ENCODE assay signal across 18 cellular contexts in genomic region chr15:93042211-93042610, GRCh38. TPM values are rescaled to one million over a fixed set of nuclear protein-coding genes. Genes with fewer than 3 reads are reported as not detected.
DNase-seq lines count a peak whose midpoint lies in the region; ATAC-seq and TF ChIP-seq lines count a peak whose summit lies in the region.
"Had no signal": no experiment of that assay in that cellular context is flagged by ENCODE, and none has a peak within 500 bp of the region (broad histone marks: within the 10 kb centered on the region; RNA-seq: fewer than 3 reads in every experiment).

No MANE protein-coding gene starts in this region.

- no peak for TF ChIP-seq EP300 in sigmoid colon (IDR thresholded peaks at IDR 0.05)

- ATAC-seq in Right ventricle myocardium superior (ENCODE audit: poor library complexity) = no peak
- no peak for ATAC-seq in heart right ventricle
- ATAC-seq in RWPE2 (ENCODE audit: low read depth) = no peak
- ATAC-seq in GM21390 (IDR thresholded peaks at IDR 0.05; ENCODE audit: unreplicated experiment) = no peak
- no peak for ATAC-seq in GM19467 (IDR thresholded peaks at IDR 0.05; ENCODE audit: unreplicated experiment)

- TF ChIP-seq CTCF in heart right ventricle (IDR thresholded peaks at IDR 0.05) (no peak), RWPE2 (IDR thresholded peaks at IDR 0.05; ENCODE audit: poor library complexity, severe bottlenecking) (no peak), sigmoid colon (IDR thresholded peaks at IDR 0.05) (no peak)

- H3K4me3 ChIP-seq in heart right ventricle (no peak overlapping the region), RWPE2 (ENCODE audit: severe bottlenecking) (no peak overlapping the region), sigmoid colon (no peak overlapping the region)
- H3K4me3 ChIP-seq: GM12878, GM23338 had no signal

- H3K36me3 ChIP-seq in heart right ventricle (peaks cover 0 to 40% (median 13%) of the 10 kb centered on the region in 9 donors), RWPE2 (ENCODE audit: low read depth) (no peaks in the 10 kb centered on the region), sigmoid colon (peaks cover 14 to 45% (median 22%) of the 10 kb centered on the region in 4 donors)

- no peak overlapping the region for H3K27ac ChIP-seq in heart right ventricle
- no peak overlapping the region for H3K27ac ChIP-seq in RWPE2 (ENCODE audit: poor library complexity, severe bottlenecking)
- H3K27ac ChIP-seq in sigmoid colon = peak overlapping the region in 1 of 4 donors; percentile 18
- H3K27ac ChIP-seq: 22Rv1 had no signal

- H3K9me3 ChIP-seq in heart right ventricle = peaks cover 0 to 17% (median 8%) of the 10 kb centered on the region in 11 donors
- peaks cover 3% of the 10 kb centered on the region for H3K9me3 ChIP-seq in RWPE2 (ENCODE audit: severe bottlenecking)
- peaks cover 0 to 4% (median 0%) of the 10 kb centered on the region in 4 donors for H3K9me3 ChIP-seq in sigmoid colon

- H3K4me1 ChIP-seq in heart right ventricle (peaks cover 0 to 19% (median 5%) of the 10 kb centered on the region in 9 donors), RWPE2 (ENCODE audit: insufficient read depth, poor library complexity, severe bottlenecking) (no peaks in the 10 kb centered on the region), sigmoid colon (peaks cover 0 to 34% (median 19%) of the 10 kb centered on the region in 4 donors)

- intact Hi-C loops in Right ventricle myocardium superior (cut with DNase I) = no loop called here
- intact Hi-C loops in heart right ventricle (cut with DNase I) = no loop called here
- intact Hi-C loops in sigmoid colon (cut with DNase I) = loop anchor here (10.0 kb wide), 1 partner anchor 1053 kb away; no protein-coding TSS in a partner anchor

- DNase-seq in Right ventricle myocardium superior = peak; percentile 8
- no peak for DNase-seq in heart right ventricle
- DNase-seq in RWPE2 (ENCODE audit: low spot score) = peak; percentile 52
- peak; percentile 46 for DNase-seq in sigmoid colon
- no peak for DNase-seq in UCSD-AML1 (lab: John Stamatoyannopoulos, UW; ENCODE audit: unreplicated experiment)
- DNase-seq: AML-193; C1 segment of cervical spinal cord; CD4-positive, alpha-beta T cell; DMS79; HCEC 1CT; HFFc6 had no signal

- TF ChIP-seq POLR2A in sigmoid colon (IDR thresholded peaks at IDR 0.05) = no peak

- H3K27me3 ChIP-seq in heart right ventricle (no peaks in the 10 kb centered on the region), RWPE2 (ENCODE audit: insufficient read depth, poor library complexity, severe bottlenecking) (no peaks in the 10 kb centered on the region), sigmoid colon (no peaks in the 10 kb centered on the region)

- WGBS in heart right ventricle, 2 donors = 77 to 83% methylated on average over 3 of the region's 3 CpGs
- 33 to 56% methylated on average over 3 of the region's 3 CpGs for WGBS in sigmoid colon, 2 donors

RNA-seq across cellular contexts. Expression of gene RGMA, which starts 46.8 kb away (rescaled TPM):
- total RNA-seq in Right ventricle myocardium superior (25.0 TPM), heart right ventricle (10 to 100 TPM in 5 of 10 donors, 1 to 10 TPM in 5; 4.9 to 33.8 (median 10.9) TPM), sigmoid colon (10 to 100 TPM; 21.8 to 58.6 (median 32.8) TPM)
- polyA plus RNA-seq in heart right ventricle (10 to 100 TPM in 1 of 2 donors, 1 to 10 TPM in 1; 7.3 to 11.9 TPM), sigmoid colon (10 to 100 TPM in 1 of 3 donors, 1 to 10 TPM in 2; 1.4 to 18.5 (median 6.0) TPM)
- total RNA-seq: CD4-positive, alpha-beta T cell; GM12878; HT1080 had no signal
- polyA plus RNA-seq: GM12878, IgD-negative memory B cell had no signal

Comparison
In these comparisons a context has a peak if more than half of its experiments do, and no peak if none do; other contexts are left out.
1. DNase-seq: peak in Right ventricle myocardium superior (single experiment), RWPE2 (single experiment) and sigmoid colon (single experiment); none in heart right ventricle (0 of 2) and UCSD-AML1 (single experiment).